Comparison of ENCODE assay signal across 17 cellular contexts in the genomic region with DNA sequence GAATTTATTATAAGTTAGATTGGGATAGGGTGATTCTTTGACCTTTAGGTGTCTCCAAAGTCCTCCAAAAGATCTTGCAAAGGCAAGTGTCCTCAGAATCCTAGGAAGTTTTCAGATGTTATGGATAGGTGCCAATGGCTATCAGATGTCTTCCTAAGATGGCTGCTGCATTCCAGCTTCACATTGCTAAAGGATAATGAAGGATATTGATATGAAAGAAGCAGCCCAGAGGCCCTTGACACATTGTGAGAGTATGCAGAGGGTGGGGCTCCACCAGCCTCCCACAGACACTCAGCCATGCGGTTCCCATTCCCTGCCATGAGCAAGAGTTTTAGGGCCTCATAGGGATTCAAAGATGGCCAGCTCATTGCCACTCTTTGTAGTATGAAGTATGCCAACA. TPM values are rescaled to one million over a fixed set of nuclear protein-coding genes. Genes with fewer than 3 reads are reported as not detected.
"Had no signal": no experiment of that assay in that cellular context is flagged by ENCODE, and none has a peak within 500 bp of the region (broad histone marks: within the 10 kb centered on the region; RNA-seq: fewer than 3 reads in every experiment).

No MANE protein-coding gene starts in this region.

- H3K27me3 ChIP-seq: colonic mucosa, esophagus squamous epithelium, gastrocnemius medialis, heart right ventricle, neutrophil, transverse colon had no signal

- H3K36me3 ChIP-seq: colonic mucosa, esophagus squamous epithelium, gastrocnemius medialis, heart right ventricle, neutrophil, transverse colon had no signal

- H3K4me3 ChIP-seq: colonic mucosa, esophagus squamous epithelium, gastrocnemius medialis, heart right ventricle, transverse colon had no signal

- DNase-seq: activated CD4-positive, alpha-beta T cell treated with anti-CD3 and anti-CD28 coated beads, Interleukin-2, amount 50 U/mL, for 4 hours; activated CD4-positive, CD25-positive, alpha-beta regulatory T cell treated with anti-CD3 and anti-CD28 coated beads, Interleukin-2, amount 50 U/mL, for 72 hours; activated naive CD4-positive, alpha-beta T cell treated with anti-CD3 and anti-CD28 coated beads for 36 hours; colonic mucosa; esophagus squamous epithelium; gastrocnemius medialis; heart right ventricle; naive thymus-derived CD8-positive, alpha-beta T cell; stimulated activated CD4-positive, alpha-beta T cell treated with anti-CD3 and anti-CD28 coated beads, Interleukin-2, amount 100 ng/mL, for 48 hours; stimulated activated naive B cell treated with anti-CD40 and anti-IgM and Interleukin-4, amounts not matched to agents 10 μg/mL and 1 μg/mL and 100 μg/mL, for 72 hours; substantia nigra; transverse colon had no signal

- FAIRE-seq: astrocyte, islet of Langerhans had no signal

- ATAC-seq: gastrocnemius medialis; heart right ventricle; left lobe of liver; naive thymus-derived CD8-positive, alpha-beta T cell; stimulated activated naive B cell treated with anti-CD40 and anti-IgM and Interleukin-4, amounts not matched to agents 10 μg/mL and 1 μg/mL and 100 μg/mL, for 72 hours had no signal

RNA-seq across cellular contexts. Expression of a gene that starts 22.3 kb away (rescaled TPM):
- total RNA-seq: activated naive CD4-positive, alpha-beta T cell treated with anti-CD3 and anti-CD28 coated beads for 36 hours; activated T-helper 17 cell treated with anti-CD3 and anti-CD28 coated beads, Interleukin-2, amount 50 U/mL, for 72 hours; astrocyte; gastrocnemius medialis; left lobe of liver; naive thymus-derived CD8-positive, alpha-beta T cell; transverse colon had no signal
